2 cellular contexts compared by ENCODE assay signal in the genomic region with DNA sequence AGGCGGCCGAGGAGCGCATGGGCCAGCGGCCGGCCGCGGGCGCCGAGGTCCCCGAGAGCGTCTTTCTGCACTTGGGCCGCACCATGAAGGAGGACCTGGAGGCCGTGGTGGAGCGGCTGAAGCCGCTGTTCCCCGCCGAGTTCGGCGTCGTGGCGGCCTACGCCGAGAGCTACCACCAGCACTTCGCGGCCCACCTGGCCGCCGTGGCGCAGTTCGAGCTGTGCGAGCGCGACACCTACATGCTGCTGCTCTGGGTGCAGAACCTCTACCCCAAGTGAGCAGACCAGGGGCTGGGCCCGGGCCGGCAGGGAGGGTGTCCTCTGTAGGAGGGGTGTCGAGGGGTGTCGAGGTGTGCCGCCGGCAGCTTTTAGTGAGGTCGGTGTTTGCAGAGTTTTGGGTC.
TF ChIP-seq lines count a peak whose summit lies in the region.

No MANE protein-coding gene starts in this region.

TF ChIP-seq in SK-N-SH, 30 proteins besides CTCF, POLR2A, EP300 and RAD21 (continued from another document):
- TF ChIP-seq, protein P1, sequence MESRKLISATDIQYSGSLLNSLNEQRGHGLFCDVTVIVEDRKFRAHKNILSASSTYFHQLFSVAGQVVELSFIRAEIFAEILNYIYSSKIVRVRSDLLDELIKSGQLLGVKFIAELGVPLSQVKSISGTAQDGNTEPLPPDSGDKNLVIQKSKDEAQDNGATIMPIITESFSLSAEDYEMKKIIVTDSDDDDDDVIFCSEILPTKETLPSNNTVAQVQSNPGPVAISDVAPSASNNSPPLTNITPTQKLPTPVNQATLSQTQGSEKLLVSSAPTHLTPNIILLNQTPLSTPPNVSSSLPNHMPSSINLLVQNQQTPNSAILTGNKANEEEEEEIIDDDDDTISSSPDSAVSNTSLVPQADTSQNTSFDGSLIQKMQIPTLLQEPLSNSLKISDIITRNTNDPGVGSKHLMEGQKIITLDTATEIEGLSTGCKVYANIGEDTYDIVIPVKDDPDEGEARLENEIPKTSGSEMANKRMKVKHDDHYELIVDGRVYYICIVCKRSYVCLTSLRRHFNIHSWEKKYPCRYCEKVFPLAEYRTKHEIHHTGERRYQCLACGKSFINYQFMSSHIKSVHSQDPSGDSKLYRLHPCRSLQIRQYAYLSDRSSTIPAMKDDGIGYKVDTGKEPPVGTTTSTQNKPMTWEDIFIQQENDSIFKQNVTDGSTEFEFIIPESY (IDR thresholded peaks at IDR 0.05; ENCODE audit: borderline replicate concordance, low read depth): no peak
- TF ChIP-seq YY1 (IDR thresholded peaks at IDR 0.05; ENCODE audit: low read depth): no peak
- TF ChIP-seq FOXM1 (IDR thresholded peaks at IDR 0.05; ENCODE audit: low read depth): no peak
- TF ChIP-seq MXI1 (IDR thresholded peaks at IDR 0.05; ENCODE audit: low read depth, low read length): no peak
- no peak for TF ChIP-seq NRF1 (IDR thresholded peaks at IDR 0.05; ENCODE audit: low read depth, low read length)
- no peak for TF ChIP-seq MEF2A (IDR thresholded peaks at IDR 0.05; ENCODE audit: borderline replicate concordance, low read depth)
- TF ChIP-seq GATA2 (CRISPR knock-in tag; IDR thresholded peaks at IDR 0.05): no peak
- no peak for TF ChIP-seq JUND (IDR thresholded peaks at IDR 0.05)
- no peak for TF ChIP-seq CHD2 (IDR thresholded peaks at IDR 0.05; ENCODE audit: low read length, partially characterized antibody)
- no peak for TF ChIP-seq USF1 (IDR thresholded peaks at IDR 0.05; ENCODE audit: borderline replicate concordance, low read depth)
- TF ChIP-seq ELF1 (IDR thresholded peaks at IDR 0.05): no peak
- TF ChIP-seq TEAD4 (IDR thresholded peaks at IDR 0.05; ENCODE audit: borderline replicate concordance, insufficient read depth): no peak
- TF ChIP-seq PBX3 (IDR thresholded peaks at IDR 0.05): no peak
- TF ChIP-seq FOSL2 (IDR thresholded peaks at IDR 0.05; ENCODE audit: borderline replicate concordance, low read depth): no peak
- TF ChIP-seq NFIC (IDR thresholded peaks at IDR 0.05; ENCODE audit: borderline replicate concordance): no peak
- TF ChIP-seq POLR2AphosphoS5 (IDR thresholded peaks at IDR 0.05; ENCODE audit: low read depth, low read length): no peak
- TF ChIP-seq, protein P2, sequence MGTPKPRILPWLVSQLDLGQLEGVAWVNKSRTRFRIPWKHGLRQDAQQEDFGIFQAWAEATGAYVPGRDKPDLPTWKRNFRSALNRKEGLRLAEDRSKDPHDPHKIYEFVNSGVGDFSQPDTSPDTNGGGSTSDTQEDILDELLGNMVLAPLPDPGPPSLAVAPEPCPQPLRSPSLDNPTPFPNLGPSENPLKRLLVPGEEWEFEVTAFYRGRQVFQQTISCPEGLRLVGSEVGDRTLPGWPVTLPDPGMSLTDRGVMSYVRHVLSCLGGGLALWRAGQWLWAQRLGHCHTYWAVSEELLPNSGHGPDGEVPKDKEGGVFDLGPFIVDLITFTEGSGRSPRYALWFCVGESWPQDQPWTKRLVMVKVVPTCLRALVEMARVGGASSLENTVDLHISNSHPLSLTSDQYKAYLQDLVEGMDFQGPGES (IDR thresholded peaks at IDR 0.05; ENCODE audit: low read depth, low read length): no peak
TF ChIP-seq in SK-N-SH: peak in this region for 0.

TF ChIP-seq in SK-N-SH treated with all-trans-retinoic acid at 6 μM for 48 hours, 23 proteins besides CTCF, POLR2A, EP300 and RAD21 (continued from another document):
- TF ChIP-seq PATZ1 (CRISPR knock-in tag; IDR thresholded peaks at IDR 0.05; ENCODE audit: borderline replicate concordance): no peak
- no peak for TF ChIP-seq ZFP30 (CRISPR knock-in tag; IDR thresholded peaks at IDR 0.05)
- no peak for TF ChIP-seq CSDC2 (CRISPR knock-in tag; IDR thresholded peaks at IDR 0.05)
- TF ChIP-seq, protein P3, sequence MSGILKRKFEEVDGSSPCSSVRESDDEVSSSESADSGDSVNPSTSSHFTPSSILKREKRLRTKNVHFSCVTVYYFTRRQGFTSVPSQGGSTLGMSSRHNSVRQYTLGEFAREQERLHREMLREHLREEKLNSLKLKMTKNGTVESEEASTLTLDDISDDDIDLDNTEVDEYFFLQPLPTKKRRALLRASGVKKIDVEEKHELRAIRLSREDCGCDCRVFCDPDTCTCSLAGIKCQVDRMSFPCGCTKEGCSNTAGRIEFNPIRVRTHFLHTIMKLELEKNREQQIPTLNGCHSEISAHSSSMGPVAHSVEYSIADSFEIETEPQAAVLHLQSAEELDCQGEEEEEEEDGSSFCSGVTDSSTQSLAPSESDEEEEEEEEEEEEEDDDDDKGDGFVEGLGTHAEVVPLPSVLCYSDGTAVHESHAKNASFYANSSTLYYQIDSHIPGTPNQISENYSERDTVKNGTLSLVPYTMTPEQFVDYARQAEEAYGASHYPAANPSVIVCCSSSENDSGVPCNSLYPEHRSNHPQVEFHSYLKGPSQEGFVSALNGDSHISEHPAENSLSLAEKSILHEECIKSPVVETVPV (CRISPR knock-in tag; IDR thresholded peaks at IDR 0.05): no peak
- TF ChIP-seq ZC3H10 (CRISPR knock-in tag; IDR thresholded peaks at IDR 0.05): no peak
